ENCODE assay signal across 1 cellular context in the genomic region with DNA sequence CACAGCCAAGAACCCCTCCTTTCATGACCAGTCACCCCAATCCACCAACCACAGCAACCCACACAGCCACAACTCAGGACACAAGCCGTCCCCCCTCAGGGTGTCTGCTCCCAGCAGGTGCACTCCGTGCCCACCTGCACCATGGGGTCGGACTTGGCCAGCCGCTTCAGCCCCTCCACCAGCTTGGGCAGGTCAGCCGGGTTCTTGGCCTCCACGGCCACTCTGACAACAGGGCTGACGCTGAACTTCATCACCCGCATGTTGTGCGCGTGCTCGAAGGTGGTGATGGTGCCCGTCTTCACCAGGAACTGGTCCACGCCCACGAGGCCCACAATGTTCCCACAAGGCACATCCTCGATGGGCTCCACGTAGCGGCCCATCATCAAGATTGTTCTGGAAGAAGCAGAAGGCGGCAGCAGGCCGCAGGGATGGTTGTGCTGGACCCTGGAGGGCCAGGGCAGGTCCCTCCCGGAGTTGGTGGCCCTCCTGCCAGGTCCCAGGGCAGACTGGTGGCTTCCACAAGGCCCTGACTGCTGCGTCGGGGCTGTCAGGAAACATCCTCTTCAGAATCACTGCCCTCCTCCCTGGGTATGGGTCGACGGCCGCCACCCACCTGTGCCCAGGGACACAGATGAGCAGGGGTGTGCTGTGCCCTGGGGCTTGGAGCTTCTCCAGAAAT.
TF ChIP-seq lines count a peak whose summit lies in the region.

No MANE protein-coding gene starts in this region.

TF ChIP-seq in HepG2, 621 proteins besides CTCF, POLR2A, EP300 and RAD21 (continued from another document):
- TF ChIP-seq E2F2 (CRISPR knock-in tag; IDR thresholded peaks at IDR 0.05; ENCODE audit: borderline replicate concordance): no peak
- TF ChIP-seq BCL3 (CRISPR knock-in tag; IDR thresholded peaks at IDR 0.05): no peak
- no peak for TF ChIP-seq ELF4 (CRISPR knock-in tag; IDR thresholded peaks at IDR 0.05; ENCODE audit: borderline replicate concordance)
- TF ChIP-seq ZNF331 (CRISPR knock-in tag; IDR thresholded peaks at IDR 0.05): no peak
- TF ChIP-seq, protein P1, sequence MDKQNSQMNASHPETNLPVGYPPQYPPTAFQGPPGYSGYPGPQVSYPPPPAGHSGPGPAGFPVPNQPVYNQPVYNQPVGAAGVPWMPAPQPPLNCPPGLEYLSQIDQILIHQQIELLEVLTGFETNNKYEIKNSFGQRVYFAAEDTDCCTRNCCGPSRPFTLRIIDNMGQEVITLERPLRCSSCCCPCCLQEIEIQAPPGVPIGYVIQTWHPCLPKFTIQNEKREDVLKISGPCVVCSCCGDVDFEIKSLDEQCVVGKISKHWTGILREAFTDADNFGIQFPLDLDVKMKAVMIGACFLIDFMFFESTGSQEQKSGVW (CRISPR knock-in tag; IDR thresholded peaks at IDR 0.05; ENCODE audit: borderline replicate concordance): no peak
- TF ChIP-seq, protein P2, sequence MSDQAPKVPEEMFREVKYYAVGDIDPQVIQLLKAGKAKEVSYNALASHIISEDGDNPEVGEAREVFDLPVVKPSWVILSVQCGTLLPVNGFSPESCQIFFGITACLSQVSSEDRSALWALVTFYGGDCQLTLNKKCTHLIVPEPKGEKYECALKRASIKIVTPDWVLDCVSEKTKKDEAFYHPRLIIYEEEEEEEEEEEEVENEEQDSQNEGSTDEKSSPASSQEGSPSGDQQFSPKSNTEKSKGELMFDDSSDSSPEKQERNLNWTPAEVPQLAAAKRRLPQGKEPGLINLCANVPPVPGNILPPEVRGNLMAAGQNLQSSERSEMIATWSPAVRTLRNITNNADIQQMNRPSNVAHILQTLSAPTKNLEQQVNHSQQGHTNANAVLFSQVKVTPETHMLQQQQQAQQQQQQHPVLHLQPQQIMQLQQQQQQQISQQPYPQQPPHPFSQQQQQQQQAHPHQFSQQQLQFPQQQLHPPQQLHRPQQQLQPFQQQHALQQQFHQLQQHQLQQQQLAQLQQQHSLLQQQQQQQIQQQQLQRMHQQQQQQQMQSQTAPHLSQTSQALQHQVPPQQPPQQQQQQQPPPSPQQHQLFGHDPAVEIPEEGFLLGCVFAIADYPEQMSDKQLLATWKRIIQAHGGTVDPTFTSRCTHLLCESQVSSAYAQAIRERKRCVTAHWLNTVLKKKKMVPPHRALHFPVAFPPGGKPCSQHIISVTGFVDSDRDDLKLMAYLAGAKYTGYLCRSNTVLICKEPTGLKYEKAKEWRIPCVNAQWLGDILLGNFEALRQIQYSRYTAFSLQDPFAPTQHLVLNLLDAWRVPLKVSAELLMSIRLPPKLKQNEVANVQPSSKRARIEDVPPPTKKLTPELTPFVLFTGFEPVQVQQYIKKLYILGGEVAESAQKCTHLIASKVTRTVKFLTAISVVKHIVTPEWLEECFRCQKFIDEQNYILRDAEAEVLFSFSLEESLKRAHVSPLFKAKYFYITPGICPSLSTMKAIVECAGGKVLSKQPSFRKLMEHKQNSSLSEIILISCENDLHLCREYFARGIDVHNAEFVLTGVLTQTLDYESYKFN (CRISPR knock-in tag; conservative IDR thresholded peaks at IDR 0.05): no peak
- TF ChIP-seq PITX1 (CRISPR knock-in tag; IDR thresholded peaks at IDR 0.05): no peak
- no peak for TF ChIP-seq ZNF138 (CRISPR knock-in tag; IDR thresholded peaks at IDR 0.05; ENCODE audit: low read depth)
- no peak for TF ChIP-seq ADNP (CRISPR knock-in tag; IDR thresholded peaks at IDR 0.05)
- TF ChIP-seq, protein P3, sequence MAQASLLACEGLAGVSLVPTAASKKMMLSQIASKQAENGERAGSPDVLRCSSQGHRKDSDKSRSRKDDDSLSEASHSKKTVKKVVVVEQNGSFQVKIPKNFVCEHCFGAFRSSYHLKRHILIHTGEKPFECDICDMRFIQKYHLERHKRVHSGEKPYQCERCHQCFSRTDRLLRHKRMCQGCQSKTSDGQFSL (CRISPR knock-in tag; IDR thresholded peaks at IDR 0.05): no peak
- TF ChIP-seq, protein P4, sequence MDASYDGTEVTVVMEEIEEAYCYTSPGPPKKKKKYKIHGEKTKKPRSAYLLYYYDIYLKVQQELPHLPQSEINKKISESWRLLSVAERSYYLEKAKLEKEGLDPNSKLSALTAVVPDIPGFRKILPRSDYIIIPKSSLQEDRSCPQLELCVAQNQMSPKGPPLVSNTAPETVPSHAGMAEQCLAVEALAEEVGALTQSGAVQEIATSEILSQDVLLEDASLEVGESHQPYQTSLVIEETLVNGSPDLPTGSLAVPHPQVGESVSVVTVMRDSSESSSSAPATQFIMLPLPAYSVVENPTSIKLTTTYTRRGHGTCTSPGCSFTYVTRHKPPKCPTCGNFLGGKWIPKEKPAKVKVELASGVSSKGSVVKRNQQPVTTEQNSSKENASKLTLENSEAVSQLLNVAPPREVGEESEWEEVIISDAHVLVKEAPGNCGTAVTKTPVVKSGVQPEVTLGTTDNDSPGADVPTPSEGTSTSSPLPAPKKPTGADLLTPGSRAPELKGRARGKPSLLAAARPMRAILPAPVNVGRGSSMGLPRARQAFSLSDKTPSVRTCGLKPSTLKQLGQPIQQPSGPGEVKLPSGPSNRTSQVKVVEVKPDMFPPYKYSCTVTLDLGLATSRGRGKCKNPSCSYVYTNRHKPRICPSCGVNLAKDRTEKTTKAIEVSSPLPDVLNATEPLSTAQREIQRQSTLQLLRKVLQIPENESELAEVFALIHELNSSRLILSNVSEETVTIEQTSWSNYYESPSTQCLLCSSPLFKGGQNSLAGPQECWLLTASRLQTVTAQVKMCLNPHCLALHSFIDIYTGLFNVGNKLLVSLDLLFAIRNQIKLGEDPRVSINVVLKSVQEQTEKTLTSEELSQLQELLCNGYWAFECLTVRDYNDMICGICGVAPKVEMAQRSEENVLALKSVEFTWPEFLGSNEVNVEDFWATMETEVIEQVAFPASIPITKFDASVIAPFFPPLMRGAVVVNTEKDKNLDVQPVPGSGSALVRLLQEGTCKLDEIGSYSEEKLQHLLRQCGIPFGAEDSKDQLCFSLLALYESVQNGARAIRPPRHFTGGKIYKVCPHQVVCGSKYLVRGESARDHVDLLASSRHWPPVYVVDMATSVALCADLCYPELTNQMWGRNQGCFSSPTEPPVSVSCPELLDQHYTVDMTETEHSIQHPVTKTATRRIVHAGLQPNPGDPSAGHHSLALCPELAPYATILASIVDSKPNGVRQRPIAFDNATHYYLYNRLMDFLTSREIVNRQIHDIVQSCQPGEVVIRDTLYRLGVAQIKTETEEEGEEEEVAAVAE (CRISPR knock-in tag; IDR thresholded peaks at IDR 0.05; ENCODE audit: borderline replicate concordance): no peak
- TF ChIP-seq RXRA (CRISPR knock-in tag; IDR thresholded peaks at IDR 0.05): no peak
- no peak for TF ChIP-seq ZNF737 (CRISPR knock-in tag; IDR thresholded peaks at IDR 0.05; ENCODE audit: borderline replicate concordance)
- TF ChIP-seq RAD51 (IDR thresholded peaks at IDR 0.05; ENCODE audit: borderline replicate concordance): no peak
- TF ChIP-seq, protein P5, sequence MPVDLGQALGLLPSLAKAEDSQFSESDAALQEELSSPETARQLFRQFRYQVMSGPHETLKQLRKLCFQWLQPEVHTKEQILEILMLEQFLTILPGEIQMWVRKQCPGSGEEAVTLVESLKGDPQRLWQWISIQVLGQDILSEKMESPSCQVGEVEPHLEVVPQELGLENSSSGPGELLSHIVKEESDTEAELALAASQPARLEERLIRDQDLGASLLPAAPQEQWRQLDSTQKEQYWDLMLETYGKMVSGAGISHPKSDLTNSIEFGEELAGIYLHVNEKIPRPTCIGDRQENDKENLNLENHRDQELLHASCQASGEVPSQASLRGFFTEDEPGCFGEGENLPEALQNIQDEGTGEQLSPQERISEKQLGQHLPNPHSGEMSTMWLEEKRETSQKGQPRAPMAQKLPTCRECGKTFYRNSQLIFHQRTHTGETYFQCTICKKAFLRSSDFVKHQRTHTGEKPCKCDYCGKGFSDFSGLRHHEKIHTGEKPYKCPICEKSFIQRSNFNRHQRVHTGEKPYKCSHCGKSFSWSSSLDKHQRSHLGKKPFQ (CRISPR knock-in tag; IDR thresholded peaks at IDR 0.05; ENCODE audit: insufficient replicate concordance): no peak
- TF ChIP-seq ONECUT2 (CRISPR knock-in tag; IDR thresholded peaks at IDR 0.05): no peak
- TF ChIP-seq SSRP1 (CRISPR knock-in tag; IDR thresholded peaks at IDR 0.05): no peak; the same call in 1 of the 2 replicates
- TF ChIP-seq ETV6 (CRISPR knock-in tag; conservative IDR thresholded peaks at IDR 0.05): no peak
- TF ChIP-seq ZNF224 (CRISPR knock-in tag; IDR thresholded peaks at IDR 0.05): no peak
